In the genomic region with DNA sequence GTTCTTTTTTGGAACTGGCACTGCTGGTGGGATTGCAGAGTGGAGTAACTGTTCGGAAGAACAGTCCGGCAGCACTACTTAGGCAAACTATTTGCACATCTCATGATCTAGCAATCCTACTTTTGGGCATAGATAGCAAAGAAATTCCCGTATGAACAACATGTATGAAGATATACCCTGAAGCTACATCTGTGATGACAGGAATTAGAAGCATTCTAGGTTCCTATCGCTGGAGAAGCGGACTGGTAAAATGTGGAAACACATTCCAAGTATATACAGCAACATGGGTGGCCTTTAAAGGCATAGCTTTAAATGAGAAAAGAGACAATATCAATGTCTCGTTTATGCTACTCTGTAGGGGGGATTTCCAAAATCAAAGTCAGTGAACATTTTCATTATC, we compare ENCODE assay signal across 8 cellular contexts. TPM values are rescaled to one million over a fixed set of nuclear protein-coding genes. Genes with fewer than 3 reads are reported as not detected.
DNase-seq lines count a peak whose midpoint lies in the region; ATAC-seq, FAIRE-seq and TF ChIP-seq lines count a peak whose summit lies in the region.

No MANE protein-coding gene starts in this region.

- BruUV-seq in A673 (replicated peaks; lab: Mats Ljungman, UMichigan) (no TSS peak), GM12878 (replicated peaks; lab: Mats Ljungman, UMichigan) (no TSS peak)

- H3K9me3 ChIP-seq in A673 (ENCODE audit: low read depth, low read length, poor library complexity, severe bottlenecking) (no peaks in the 10 kb centered on the region), GM23248 (ENCODE audit: low read depth) (no peaks in the 10 kb centered on the region), GM12878 (replicated peaks; ENCODE audit: control insufficient read depth, insufficient read depth, low read length) (no peaks in the 10 kb centered on the region)

- H3K36me3 ChIP-seq in A673 (ENCODE audit: insufficient read depth, low read length, poor library complexity, severe bottlenecking) (peaks cover 41% of the 10 kb centered on the region), GM23248 (ENCODE audit: low read depth) (peaks cover 18% of the 10 kb centered on the region), GM12878 (ENCODE audit: control insufficient read depth in 2 of 2, insufficient read depth in 2 of 2, low read length in 1 of 2) (peaks cover 9 to 21% of the 10 kb centered on the region in 2 experiments; a peak in 3 of 4 replicates)

- SMC1A ChIA-PET in GM12878 (lab: Charles Lee; ENCODE audit: uncharacterized antibody, unreplicated experiment): interaction anchor here (1.0 to 7.6 kb wide), 5 partner anchors 9 to 260 kb away, joined by 3 to 68 read pairs (median 5); a partner anchor contains a TSS

- H3K4me1 Mint-ChIP-seq in mesothelial cell of epicardium: peaks cover 41% of the 10 kb centered on the region

- CTCF ChIA-PET in A673 (lab: Charles Lee): no interaction called here
- CTCF ChIA-PET in GM12878 (lab: Yijun Ruan, JAX): interaction anchor here (1.1 to 7.1 kb wide), 10 partner anchors 9 to 259 kb away, joined by 3 to 93 read pairs (median 8); a partner anchor contains a TSS

- RAD21 ChIA-PET in GM12878 (lab: Charles Lee; ENCODE audit: unreplicated experiment): interaction anchor here (0.7 to 6.8 kb wide), 6 partner anchors 10 to 265 kb away, joined by 3 to 63 read pairs (median 4); no protein-coding TSS in a partner anchor

- no peaks in the 10 kb centered on the region for H3K27me3 ChIP-seq in A673 (replicated peaks; ENCODE audit: insufficient read depth, low read depth, low read length, poor library complexity)
- no peaks in the 10 kb centered on the region for H3K27me3 ChIP-seq in GM23248 (replicated peaks; ENCODE audit: insufficient read depth)
- H3K27me3 ChIP-seq in GM12878 (replicated peaks in 1 of 2; ENCODE audit: control insufficient read depth in 2 of 2, insufficient read depth in 2 of 2, low read length in 1 of 2): no peaks in the 10 kb centered on the region; a peak in 1 of 4 replicates

- H3F3A ChIP-seq in GM23248 (ENCODE audit: insufficient read depth): peaks cover 12% of the 10 kb centered on the region; the same call in 1 of the 2 replicates

- H3K27ac ChIP-seq in A673 (ENCODE audit: low read depth, low read length, poor library complexity, severe bottlenecking) (peak overlapping the region; percentile 31), GM23248 (peak overlapping the region; percentile 1; the same call in 1 of the 2 replicates), GM12878 (ENCODE audit: control insufficient read depth, insufficient read depth) (peak overlapping the region; percentile 62)

- H3K9me2 ChIP-seq in GM23248 (ENCODE audit: insufficient read depth): no peaks in the 10 kb centered on the region

- peak overlapping the region; percentile 72 for H3K4me3 ChIP-seq in A673 (ENCODE audit: low read depth, low read length, poor library complexity, severe bottlenecking)
- peak overlapping the region; percentile 97 for H3K4me3 ChIP-seq in GM23248
- peak overlapping the region; percentile 72 for H3K4me3 ChIP-seq in GM12878

- peak overlapping the region; percentile 91 for H3K4me2 ChIP-seq in GM23248 (ENCODE audit: unreplicated experiment)
- peak overlapping the region; percentile 52 for H3K4me2 ChIP-seq in GM12878 (ENCODE audit: control insufficient read depth, insufficient read depth)

- peak overlapping the region; percentile 30 for H3K27ac Mint-ChIP-seq in mesothelial cell of epicardium

- H2AFZ ChIP-seq in GM23248 (peak overlapping the region; percentile 17; the same call in 1 of the 2 replicates), GM12878 (ENCODE audit: control insufficient read depth, low read depth, low read length) (no peak overlapping the region)

- no peaks in the 10 kb centered on the region for H3K9me3 Mint-ChIP-seq in mesothelial cell of epicardium

- no peak for TF ChIP-seq POLR2A in GM12878 (IDR thresholded peaks at IDR 0.05; ENCODE audit: low read depth, low read length)

- TF ChIP-seq EP300 in GM12878 (IDR thresholded peaks at IDR 0.05; ENCODE audit: borderline replicate concordance in 1 of 2, control insufficient read depth in 1 of 2, low read depth in 2 of 2, low read length in 2 of 2): no peak

- H4K20me1 ChIP-seq in GM23248 (ENCODE audit: insufficient read depth) (peaks cover 11% of the 10 kb centered on the region; the same call in 1 of the 2 replicates), GM12878 (ENCODE audit: control insufficient read depth, insufficient read depth) (peaks cover 4% of the 10 kb centered on the region; the same call in 1 of the 2 replicates)

- peaks cover 92% of the 10 kb centered on the region for H3K79me2 ChIP-seq in GM23248 (ENCODE audit: insufficient read depth)
- H3K79me2 ChIP-seq in GM12878 (ENCODE audit: control insufficient read depth, insufficient read depth, low read length): peaks cover 77% of the 10 kb centered on the region

- peak overlapping the region; percentile 98 for H3K9ac ChIP-seq in GM23248
- H3K9ac ChIP-seq in GM12878 (ENCODE audit: control insufficient read depth, insufficient read depth, low read length): peak overlapping the region; percentile 48

- peaks cover 13% of the 10 kb centered on the region for H3K36me3 Mint-ChIP-seq in mesothelial cell of epicardium

- no peak for ATAC-seq in GM12878
- ATAC-seq in GM21360 (IDR thresholded peaks at IDR 0.05; ENCODE audit: unreplicated experiment): no peak

- in situ Hi-C loops in GM23248 (cut with MboI) (loop anchor here (25.0 kb wide), 1 partner anchor 245 kb away; no protein-coding TSS in a partner anchor), GM12878 (cut with MboI) (loop anchor here (5.0 kb wide), 1 partner anchor 260 kb away; no protein-coding TSS in a partner anchor)

- H3K27me3 Mint-ChIP-seq in mesothelial cell of epicardium (ENCODE audit: low read depth): no peaks in the 10 kb centered on the region

- POLR2A ChIA-PET in A673 (lab: Charles Lee; ENCODE audit: low non-redundant PET) (no interaction called here), GM12878 (lab: Charles Lee) (interaction anchor here (0.6 to 1.5 kb wide), 2 partner anchors 10 to 331 kb away, joined by 3 to 5 read pairs; no protein-coding TSS in a partner anchor)

- DNase-seq in A673 (ENCODE audit: low spot score) (no peak), GM23248 (peak; percentile 44), GM12878 (ENCODE audit: low read depth, low spot score) (no peak), mesothelial cell of epicardium (ENCODE audit: low spot score in 2 of 2, unreplicated experiment in 2 of 2) (no peak), hippocampal formation (lab: John Stamatoyannopoulos, UW) (no peak), GOT3 (lab: John Stamatoyannopoulos, UW) (no peak)
- no peak for DNase-seq in stimulated activated CD4-positive, alpha-beta T cell treated with anti-CD3 and anti-CD28 coated beads, Interleukin-2, amount 100 ng/mL, for 48 hours

- TF ChIP-seq RAD21 in GM12878 (IDR thresholded peaks at IDR 0.05; ENCODE audit: insufficient read depth, low read depth, low read length): no peak

- intact Hi-C loops in A673 (cut with micrococcal nuclease; ENCODE audit: unreplicated experiment): loop anchor here (10.0 kb wide), 1 partner anchor 193 kb away; a partner anchor contains a TSS
- intact Hi-C loops in GM12878 (cut with micrococcal nuclease; ENCODE audit: unreplicated experiment): loop anchor here (5.0 kb wide), 2 partner anchors 45 to 140 kb away; no protein-coding TSS in a partner anchor

- TF ChIP-seq CTCF in A673 (conservative IDR thresholded peaks at IDR 0.05; ENCODE audit: low read depth, low read length) (no peak), GM12878 (IDR thresholded peaks at IDR 0.05 in 2 of 3, conservative IDR thresholded peaks at IDR 0.05 in 1 of 3; ENCODE audit: control insufficient read depth in 2 of 3, extremely low read depth in 1 of 3, insufficient read depth in 1 of 3, low read depth in 3 of 3, low read length in 3 of 3) (no peak), mesothelial cell of epicardium (IDR thresholded peaks at IDR 0.05; ENCODE audit: unreplicated experiment) (no peak)

- no peak for FAIRE-seq in GM12878 (lab: Jason Lieb, UNC)

- WGBS in GM23248 (ENCODE audit: low coverage in 1 of 2, low lambda C conversion rate in 2 of 2, missing lambda C conversion rate in 2 of 2), 2 experiments: 10 to 16% methylated on average over 6 of the region's 6 CpGs
- 71% methylated on average over 6 of the region's 6 CpGs for WGBS in GM12878 (ENCODE audit: insufficient coverage, insufficient replicate concordance, low lambda C conversion rate, missing lambda C conversion rate)

- peaks cover 10% of the 10 kb centered on the region for H3K4me1 ChIP-seq in A673 (ENCODE audit: insufficient read depth, low read length, poor library complexity, severe bottlenecking)
- peaks cover 40% of the 10 kb centered on the region for H3K4me1 ChIP-seq in GM23248 (ENCODE audit: insufficient read depth)
- H3K4me1 ChIP-seq in GM12878 (ENCODE audit: control insufficient read depth, insufficient read depth, low read length): peaks cover 8% of the 10 kb centered on the region

- H3K4me3 Mint-ChIP-seq in mesothelial cell of epicardium: peak overlapping the region; percentile 59

RNA-seq across cellular contexts. Expression of a gene that starts 3.1 kb away (rescaled TPM):
- total RNA-seq in A673 (2021): 59.5 and 60.2 TPM in 2 replicates
- total RNA-seq in GM23248 (2014; rRNA removed; shearing (Covaris generic)): 22.1 and 24.4 TPM in 2 replicates
- 11.2 and 11.8 TPM in 2 replicates for polyA plus RNA-seq in GM23248 (2016; fragmentation: Nextera tagmentation; extraction: Ambion mirVana)
- total RNA-seq in GM12878 (2013; cell fraction: nucleolus; rRNA removed): 79.1 and 82.2 TPM in 2 replicates
- total RNA-seq in GM12878 (2014; rRNA removed): 29.9 and 34.9 TPM in 2 replicates
- 29.2 and 30.7 TPM in 2 replicates for total RNA-seq in GM12878 (2014; rRNA removed; fragmentation: Illumina TruSeq; extraction: Trizol)
- total RNA-seq in GM12878 (2021): 30.1 and 38.1 TPM in 2 replicates
- 16.6 TPM for polyA plus RNA-seq in GM12878 (2011; ENCODE audit: low read depth)
- 48.6 and 57.9 TPM in 2 replicates for polyA plus RNA-seq in GM12878 (2011; rRNA removed)
- 30.7 and 32.8 TPM in 2 replicates for polyA plus RNA-seq in GM12878 (2011; cell fraction: cytosol; rRNA removed)
- polyA plus RNA-seq in GM12878 (2011; cell fraction: nucleus; rRNA removed): 28.3 and 34.6 TPM in 2 replicates
- polyA plus RNA-seq in GM12878 (2012): 14.9 and 20.1 TPM in 2 replicates
- polyA plus RNA-seq in GM12878 (2014; fragmentation: Illumina TruSeq; extraction: Trizol): 25.3 and 26.2 TPM in 2 replicates
- 1 to 10 TPM; 5.8 to 6.1 TPM for polyA plus RNA-seq in GM12878 (2014; fragmentation: Nextera tagmentation; extraction: Ambion mirVana)
- 22.9 and 26.7 TPM in 2 replicates for polyA plus RNA-seq in GM12878 (2014; rRNA removed)
- polyA plus RNA-seq in GM12878 (2016; fragmentation: Nextera tagmentation; extraction: Ambion mirVana): 10 to 100 TPM; 16.6 TPM
- 32.6 and 34.9 TPM in 2 replicates for polyA minus RNA-seq in GM12878 (2011; rRNA and poly(A)+ RNA removed)
- 19.2 and 27.1 TPM in 2 replicates for polyA minus RNA-seq in GM12878 (2011; cell fraction: cytosol; rRNA and poly(A)+ RNA removed)
- 27.8 and 36.6 TPM in 2 replicates for polyA minus RNA-seq in GM12878 (2011; cell fraction: nucleus; rRNA and poly(A)+ RNA removed)
- 78.8 to 91.0 TPM (median 84.8 TPM) in 3 replicates for total RNA-seq in mesothelial cell of epicardium

RNA-seq across cellular contexts. Expression of a gene that starts 3.3 kb away (rescaled TPM):
- total RNA-seq in A673 (2021) (105 and 122 TPM in 2 replicates), GM12878 (2014; rRNA removed) (54.0 and 59.5 TPM in 2 replicates), GM12878 (2014; rRNA removed; fragmentation: Illumina TruSeq; extraction: Trizol) (59.7 and 65.1 TPM in 2 replicates), GM12878 (2021) (46.1 and 53.3 TPM in 2 replicates), mesothelial cell of epicardium (13.6 to 17.0 TPM (median 15.7 TPM) in 3 replicates)
- total RNA-seq in GM23248 (2014; rRNA removed; shearing (Covaris generic)): 15.6 and 18.5 TPM in 2 replicates
- polyA plus RNA-seq in GM23248 (2016; fragmentation: Nextera tagmentation; extraction: Ambion mirVana) (13.1 and 14.0 TPM in 2 replicates), GM12878 (2011; rRNA removed) (71.7 and 125 TPM in 2 replicates), GM12878 (2014; fragmentation: Illumina TruSeq; extraction: Trizol) (52.3 and 61.2 TPM in 2 replicates), GM12878 (2014; fragmentation: Nextera tagmentation; extraction: Ambion mirVana) (10 to 100 TPM; 17.3 to 22.9 TPM), GM12878 (2014; rRNA removed) (29.3 and 36.3 TPM in 2 replicates), GM12878 (2016; fragmentation: Nextera tagmentation; extraction: Ambion mirVana) (10 to 100 TPM; 83.0 to 93.9 TPM)
- 74.5 and 88.2 TPM in 2 replicates for total RNA-seq in GM12878 (2013; cell fraction: nucleolus; rRNA removed)
- 12.6 TPM for polyA plus RNA-seq in GM12878 (2011; ENCODE audit: low read depth)
- polyA plus RNA-seq in GM12878 (2011; cell fraction: cytosol; rRNA removed): 18.8 and 19.6 TPM in 2 replicates
- 72.9 and 79.4 TPM in 2 replicates for polyA plus RNA-seq in GM12878 (2011; cell fraction: nucleus; rRNA removed)
- 20.4 and 26.2 TPM in 2 replicates for polyA plus RNA-seq in GM12878 (2012)
- polyA minus RNA-seq in GM12878 (2011; rRNA and poly(A)+ RNA removed): 31.3 and 50.0 TPM in 2 replicates
- 12.6 and 22.8 TPM in 2 replicates for polyA minus RNA-seq in GM12878 (2011; cell fraction: cytosol; rRNA and poly(A)+ RNA removed)
- 41.0 and 59.8 TPM in 2 replicates for polyA minus RNA-seq in GM12878 (2011; cell fraction: nucleus; rRNA and poly(A)+ RNA removed)

RNA-seq across cellular contexts. Expression of a gene that starts 26.0 kb away (rescaled TPM):
- total RNA-seq in A673 (2021) (0.15 and 0.26 TPM in 2 replicates), GM12878 (2014; rRNA removed) (under 0.01 TPM in 1 of 2 replicates, not detected in the other), GM12878 (2014; rRNA removed; fragmentation: Illumina TruSeq; extraction: Trizol) (not detected in 2 replicates), GM12878 (2021) (not detected in 2 replicates), mesothelial cell of epicardium (0.04 TPM in 2 of 3 replicates, not detected in the other)
- total RNA-seq in GM23248 (2014; rRNA removed; shearing (Covaris generic)): not detected in 2 replicates
- polyA plus RNA-seq in GM23248 (2016; fragmentation: Nextera tagmentation; extraction: Ambion mirVana) (0.04 and 0.06 TPM in 2 replicates), GM12878 (2011; rRNA removed) (not detected in 2 replicates), GM12878 (2014; fragmentation: Illumina TruSeq; extraction: Trizol) (not detected in 2 replicates), GM12878 (2014; fragmentation: Nextera tagmentation; extraction: Ambion mirVana) (not detected), GM12878 (2014; rRNA removed) (not detected in 2 replicates), GM12878 (2016; fragmentation: Nextera tagmentation; extraction: Ambion mirVana) (not detected)
- total RNA-seq in GM12878 (2013; cell fraction: nucleolus; rRNA removed): 0.07 TPM in 1 of 2 replicates, not detected in the other
- polyA plus RNA-seq in GM12878 (2011; ENCODE audit: low read depth): not detected
- not detected in 2 replicates for polyA plus RNA-seq in GM12878 (2011; cell fraction: cytosol; rRNA removed)
- polyA plus RNA-seq in GM12878 (2011; cell fraction: nucleus; rRNA removed): not detected in 2 replicates
- 0.04 TPM in 2 replicates for polyA plus RNA-seq in GM12878 (2012)
- polyA minus RNA-seq in GM12878 (2011; rRNA and poly(A)+ RNA removed): not detected in 2 replicates
- not detected in 2 replicates for polyA minus RNA-seq in GM12878 (2011; cell fraction: cytosol; rRNA and poly(A)+ RNA removed)
- polyA minus RNA-seq in GM12878 (2011; cell fraction: nucleus; rRNA and poly(A)+ RNA removed): not detected in 2 replicates

Comparison
In these comparisons a context has a peak if more than half of its experiments do, and no peak if none do; other contexts are left out.
1. H3K27ac ChIP-seq: peak in every context shown above with its lines; median percentile 62 in GM12878; 31 in A673; 1 in GM23248.